8 cellular contexts compared by ENCODE assay signal in genomic region chr19:7395793-7396192, GRCh38. TPM values are rescaled to one million over a fixed set of nuclear protein-coding genes. Genes with fewer than 3 reads are reported as not detected.
A peak's percentile ranks its signal among the peaks of the same experiment; 100 is the strongest.
DNase-seq lines count a peak whose midpoint lies in the region; ATAC-seq and TF ChIP-seq lines count a peak whose summit lies in the region.

No MANE protein-coding gene starts in this region.

- no peak overlapping the region for H2AK9ac ChIP-seq in IMR-90 (replicated peaks; ENCODE audit: low read depth, low read length, poor library complexity)

- peaks cover 6% of the 10 kb centered on the region for H3K4me1 ChIP-seq in IMR-90 (ENCODE audit: control insufficient read depth, insufficient read depth, low read length)
- H3K4me1 ChIP-seq in muscle layer of duodenum (ENCODE audit: control insufficient read depth in 1 of 2, insufficient read depth in 2 of 2, low read length in 2 of 2), result peaks cover 4 to 38% of the 10 kb centered on the region in 2 donors

- H3K27me3 ChIP-seq in AG04450 (ENCODE audit: control insufficient read depth, insufficient read depth, low read length), result no peaks in the 10 kb centered on the region
- H3K27me3 ChIP-seq in IMR-90 (ENCODE audit: control insufficient read depth, insufficient read depth, low read length), result no peaks in the 10 kb centered on the region
- H3K27me3 ChIP-seq in muscle layer of duodenum (ENCODE audit: low read depth, low read length), result no peaks in the 10 kb centered on the region

- H2BK20ac ChIP-seq in IMR-90 (ENCODE audit: low read depth, low read length), result no peak overlapping the region

- no peak for TF ChIP-seq RAD21 in IMR-90 (IDR thresholded peaks at IDR 0.05; ENCODE audit: low read length)

- CTCF ChIA-PET in AG04450 (lab: Charles Lee), result interaction anchor here (1.0 kb wide), 1 partner anchor 41 kb away, joined by 4 read pairs; no protein-coding TSS in a partner anchor
- CTCF ChIA-PET in IMR-90 (lab: Yijun Ruan, JAX), result interaction anchor here (0.6 kb wide), 1 partner anchor 139 kb away, joined by 4 read pairs; no protein-coding TSS in a partner anchor

- no peak for TF ChIP-seq POLR2A in IMR-90 (IDR thresholded peaks at IDR 0.05; ENCODE audit: low read depth, low read length)

- H3K4me3 ChIP-seq in AG04450 (ENCODE audit: low read depth, low read length), result peak overlapping the region; percentile 88
- peak overlapping the region; percentile 86 for H3K4me3 ChIP-seq in IMR-90 (ENCODE audit: insufficient read depth, low read depth, low read length)
- H3K4me3 ChIP-seq in choroid plexus epithelial cell (ENCODE audit: low read depth, low read length), result peak overlapping the region; percentile 88
- peak overlapping the region; percentile 82 to 95 for H3K4me3 ChIP-seq in muscle layer of duodenum (ENCODE audit: low read depth in 1 of 2, low read length in 2 of 2)

- peak overlapping the region; percentile 99 for H3K4me2 ChIP-seq in IMR-90 (ENCODE audit: low read depth, low read length)

- H3K23ac ChIP-seq in IMR-90 (ENCODE audit: low read depth, low read length), result peak overlapping the region; percentile 73; the same call in 1 of the 2 replicates

- H3K9ac ChIP-seq in IMR-90 (ENCODE audit: low read depth, low read length), result peak overlapping the region; percentile 76

- H2BK5ac ChIP-seq in IMR-90 (ENCODE audit: low read depth, low read length, poor library complexity, severe bottlenecking), result no peak overlapping the region

- WGBS in IMR-90 (ENCODE audit: extremely low coverage in 2 of 2, insufficient read length in 1 of 2), 2 experiments, result no CpG with 5 or more reads among the region's 7 CpGs

- no peak overlapping the region for H2BK15ac ChIP-seq in IMR-90 (ENCODE audit: low read depth, low read length)

- no peak overlapping the region for H4K91ac ChIP-seq in IMR-90 (ENCODE audit: insufficient read depth, low read depth, low read length)

- TF ChIP-seq CTCF in AG04450 (IDR thresholded peaks at IDR 0.05; ENCODE audit: low read depth, low read length) (no peak), IMR-90 (conservative IDR thresholded peaks at IDR 0.05; ENCODE audit: low read depth, low read length) (no peak), choroid plexus epithelial cell (conservative IDR thresholded peaks at IDR 0.05; ENCODE audit: low read depth, low read length) (no peak)

- no peak for DNase-seq in AG04450 (ENCODE audit: low read depth, low spot score)
- DNase-seq in IMR-90, result no peak
- peak; percentile 18 for DNase-seq in choroid plexus epithelial cell (ENCODE audit: low read depth)
- no peak for DNase-seq in NK-92 (lab: John Stamatoyannopoulos, UW; ENCODE audit: unreplicated experiment)
- DNase-seq in activated effector memory CD4-positive, alpha-beta T cell treated with Interleukin-2 at 50 U/mL for 16 hours, result no peak

- in situ Hi-C loops in IMR-90 (cut with MboI; ENCODE audit: low sequenced_read_pairs), result no loop called here

- dilution Hi-C loops in IMR-90 (cut with HindIII; ENCODE audit: low sequenced_read_pairs, unreplicated experiment), result no loop called here

- intact Hi-C loops in IMR-90 (cut with micrococcal nuclease), result loop anchor here (5.0 kb wide), 2 partner anchors 122 to 137 kb away; partner anchors contain the start of gene ZNF358

- H4K5ac ChIP-seq in IMR-90 (ENCODE audit: low read depth, low read length), result no peak overlapping the region

- H3K79me1 ChIP-seq in IMR-90 (ENCODE audit: low read depth in 1 of 2, low read length in 2 of 2), result peaks cover 23 to 45% of the 10 kb centered on the region in 2 experiments

- H3K14ac ChIP-seq in IMR-90 (replicated peaks; ENCODE audit: low read depth, low read length), result peak overlapping the region; percentile 44; the same call in 1 of the 2 replicates

- H3K56ac ChIP-seq in IMR-90 (ENCODE audit: extremely low read depth, insufficient read depth, low read length), result no peak overlapping the region

- POLR2A ChIA-PET in AG04450 (lab: Yijun Ruan, JAX) (interaction anchor here (0.6 to 1.5 kb wide), 2 partner anchors 32 to 1930 kb away, joined by 4 to 7 read pairs; no protein-coding TSS in a partner anchor), IMR-90 (lab: Charles Lee; ENCODE audit: unreplicated experiment) (no interaction called here)

- H3K36me3 ChIP-seq in IMR-90 (ENCODE audit: control insufficient read depth, insufficient read depth, low read length) (no peaks in the 10 kb centered on the region), muscle layer of duodenum (ENCODE audit: control insufficient read depth in 1 of 2, insufficient read depth in 2 of 2, low read length in 2 of 2) (no peaks in the 10 kb centered on the region)

- no peak overlapping the region for H2AK5ac ChIP-seq in IMR-90 (ENCODE audit: low read depth, low read length)

- H4K8ac ChIP-seq in IMR-90 (ENCODE audit: low read depth in 2 of 2, low read length in 2 of 2), result peak overlapping the region in 1 of 2 experiments; percentile 36; a peak in 2 of 4 replicates

- peak overlapping the region; percentile 30 for H3K4ac ChIP-seq in IMR-90 (ENCODE audit: low read depth, low read length)

- no peak overlapping the region for H2BK120ac ChIP-seq in IMR-90 (ENCODE audit: low read depth, low read length)

- no peak overlapping the region for H3K18ac ChIP-seq in IMR-90 (ENCODE audit: low read depth, low read length)

- peaks cover 44% of the 10 kb centered on the region for H4K20me1 ChIP-seq in IMR-90 (ENCODE audit: insufficient read depth, low read length)

- BruUV-seq in IMR-90 (replicated peaks; lab: Mats Ljungman, UMichigan), result no TSS peak

- no peak overlapping the region for H2AFZ ChIP-seq in IMR-90 (replicated peaks; ENCODE audit: low read length, poor library complexity)

- H3K27ac ChIP-seq in AG04450 (ENCODE audit: low read depth, low read length) (no peak overlapping the region), IMR-90 (ENCODE audit: insufficient read depth, low read length) (no peak overlapping the region; the same call in 1 of the 2 replicates), muscle layer of duodenum (ENCODE audit: low read length) (peak overlapping the region; percentile 9)

- H3K9me3 ChIP-seq in AG04450 (ENCODE audit: control insufficient read depth, insufficient read depth, low read length) (peaks cover 4% of the 10 kb centered on the region; the same call in 1 of the 2 replicates), IMR-90 (ENCODE audit: control insufficient read depth, insufficient read depth, low read length) (no peaks in the 10 kb centered on the region), muscle layer of duodenum (ENCODE audit: control insufficient read depth in 1 of 2, low read length in 2 of 2) (no peaks in the 10 kb centered on the region)

- H3K9me1 ChIP-seq in IMR-90 (ENCODE audit: insufficient read depth, low read length), result peaks cover 2% of the 10 kb centered on the region; the same call in 1 of the 2 replicates

- no peak for ATAC-seq in IMR-90 (ENCODE audit: low read depth)
- ATAC-seq in HG02981 (IDR thresholded peaks at IDR 0.05; ENCODE audit: unreplicated experiment), result no peak
- ATAC-seq in GM21576 (IDR thresholded peaks at IDR 0.05; ENCODE audit: unreplicated experiment), result no peak

TF ChIP-seq in IMR-90, 13 proteins besides CTCF, POLR2A, EP300 and RAD21:
- TF ChIP-seq MAFK (IDR thresholded peaks at IDR 0.05; ENCODE audit: low read depth, low read length) (no peak), FOS (IDR thresholded peaks at IDR 0.05; ENCODE audit: low read depth, low read length) (no peak), USF2 (IDR thresholded peaks at IDR 0.05; ENCODE audit: low read depth, low read length) (no peak), SMC3 (IDR thresholded peaks at IDR 0.05; ENCODE audit: low read depth, low read length) (no peak), NFE2L2 (IDR thresholded peaks at IDR 0.05; ENCODE audit: low read depth, low read length) (no peak), RFX5 (IDR thresholded peaks at IDR 0.05; ENCODE audit: low read depth, low read length) (no peak), CHD1 (IDR thresholded peaks at IDR 0.05; ENCODE audit: low read depth, low read length) (no peak), MAZ (IDR thresholded peaks at IDR 0.05; ENCODE audit: borderline replicate concordance, low read depth, low read length) (no peak), CEBPB (IDR thresholded peaks at IDR 0.05; ENCODE audit: low read depth, low read length) (no peak), BHLHE40 (IDR thresholded peaks at IDR 0.05; ENCODE audit: low read depth, low read length) (no peak), MXI1 (IDR thresholded peaks at IDR 0.05; ENCODE audit: borderline replicate concordance, low read depth, low read length) (no peak), ELK1 (IDR thresholded peaks at IDR 0.05; ENCODE audit: borderline replicate concordance, low read depth, low read length) (no peak), RCOR1 (IDR thresholded peaks at IDR 0.05; ENCODE audit: insufficient replicate concordance, low read length) (no peak)

RNA-seq across cellular contexts. Expression of gene ARHGEF18, which starts 47.1 kb away (rescaled TPM):
- polyA plus RNA-seq in AG04450 (2011; rRNA removed) (4.9 and 6.0 TPM in 2 replicates), IMR-90 (2012; rRNA removed) (11.6 and 13.7 TPM in 2 replicates)
- polyA minus RNA-seq in AG04450 (2011; rRNA and poly(A)+ RNA removed), result 15.3 and 24.1 TPM in 2 replicates
- 12.4 and 14.2 TPM in 2 replicates for total RNA-seq in IMR-90 (2012; rRNA removed)
- 10.0 and 12.8 TPM in 2 replicates for polyA plus RNA-seq in IMR-90 (2012; cell fraction: cytosol; rRNA removed)
- polyA plus RNA-seq in IMR-90 (2012; cell fraction: nucleus; rRNA removed; ENCODE audit: low replicate concordance), result 26.8 and 39.1 TPM in 2 replicates
